Comparison of ENCODE assay signal across 7 cellular contexts in genomic region chr5:124748687-124749594, GRCh38. TPM values are rescaled to one million over a fixed set of nuclear protein-coding genes. Genes with fewer than 3 reads are reported as not detected.
DNase-seq lines count a peak whose midpoint lies in the region; ATAC-seq, FAIRE-seq and TF ChIP-seq lines count a peak whose summit lies in the region.

No MANE protein-coding gene starts in this region.

- H3K56ac ChIP-seq in IMR-90 (ENCODE audit: extremely low read depth, insufficient read depth, low read length): peak overlapping the region; percentile 90

- H3K27ac ChIP-seq in IMR-90 (ENCODE audit: insufficient read depth, low read length): peak overlapping the region; percentile 86
- H3K27ac ChIP-seq in PC-9: peak overlapping the region; percentile 49
- H3K27ac ChIP-seq in cingulate gyrus (ENCODE audit: low read depth, low read length): peak overlapping the region; percentile 94
- H3K27ac ChIP-seq in small intestine (ENCODE audit: low read depth in 1 of 2, low read length in 1 of 2): peak overlapping the region; percentile 18 to 97

- peak overlapping the region; percentile 61; the same call in 2 of the 3 replicates for H2BK15ac ChIP-seq in IMR-90 (ENCODE audit: low read depth, low read length)

- H4K91ac ChIP-seq in IMR-90 (ENCODE audit: insufficient read depth, low read depth, low read length): peak overlapping the region; percentile 57; the same call in 1 of the 2 replicates

- intact Hi-C loops in IMR-90 (cut with micrococcal nuclease): loop anchor here (2.0 to 10.0 kb wide), 10 partner anchors 234 to 803 kb away; no protein-coding TSS in a partner anchor
- intact Hi-C loops in PC-9 (cut with micrococcal nuclease; ENCODE audit: unreplicated experiment): no loop called here

- peak overlapping the region; percentile 56 for H3K18ac ChIP-seq in IMR-90 (ENCODE audit: low read depth, low read length)

- in situ Hi-C loops in IMR-90 (cut with MboI; ENCODE audit: low sequenced_read_pairs): loop anchor here (10.0 kb wide), 3 partner anchors 294 to 736 kb away; no protein-coding TSS in a partner anchor

- H2BK5ac ChIP-seq in IMR-90 (ENCODE audit: low read depth, low read length, poor library complexity, severe bottlenecking): peak overlapping the region; percentile 96

- POLR2A ChIA-PET in IMR-90 (lab: Charles Lee; ENCODE audit: unreplicated experiment) (interaction anchor here (0.5 to 1.0 kb wide), 4 partner anchors 28 to 311 kb away, joined by 3 to 16 read pairs (median 3); no protein-coding TSS in a partner anchor), PC-9 (lab: Charles Lee; ENCODE audit: unreplicated experiment) (interaction anchor here (0.6 to 0.7 kb wide), 4 partner anchors 18 to 584 kb away, joined by 3 to 16 read pairs (median 4); no protein-coding TSS in a partner anchor)

- H3F3A ChIP-seq in PC-9 (ENCODE audit: insufficient read depth, low read depth): peaks cover 6% of the 10 kb centered on the region; the same call in 1 of the 2 replicates

- peak overlapping the region; percentile 53 for H4K5ac ChIP-seq in IMR-90 (ENCODE audit: low read depth, low read length)

- DNase-seq in GM12865 (ENCODE audit: low read depth): peak; percentile 96
- peak; percentile 91 for DNase-seq in IMR-90
- DNase-seq in PC-9: peak; percentile 55 to 74
- DNase-seq in small intestine: peak; percentile 97

- no peaks in the 10 kb centered on the region for H3K9me1 ChIP-seq in IMR-90 (ENCODE audit: insufficient read depth, low read length)

- peaks cover 4 to 15% of the 10 kb centered on the region in 2 experiments; a peak in 3 of 4 replicates for H3K79me1 ChIP-seq in IMR-90 (ENCODE audit: low read depth in 1 of 2, low read length in 2 of 2)

- H2AK9ac ChIP-seq in IMR-90 (replicated peaks; ENCODE audit: low read depth, low read length, poor library complexity): peak overlapping the region; percentile 18

- TF ChIP-seq CTCF in GM12865 (IDR thresholded peaks at IDR 0.05; ENCODE audit: insufficient read depth, low read depth, low read length, missing control alignments) (no peak), IMR-90 (conservative IDR thresholded peaks at IDR 0.05; ENCODE audit: low read depth, low read length) (no peak), PC-9 (conservative IDR thresholded peaks at IDR 0.05) (no peak)

- TF ChIP-seq RAD21 in IMR-90 (IDR thresholded peaks at IDR 0.05; ENCODE audit: low read length): 0 out of 2 replicates have a peak, but pooled peaks have one; percentile 10

- H3K27me3 ChIP-seq in IMR-90 (ENCODE audit: control insufficient read depth, insufficient read depth, low read length) (no peaks in the 10 kb centered on the region), PC-9 (ENCODE audit: insufficient read depth, low read depth) (no peaks in the 10 kb centered on the region), small intestine (ENCODE audit: control insufficient read depth in 2 of 2, insufficient read depth in 2 of 2, low read length in 2 of 2) (no peaks in the 10 kb centered on the region)

- BruUV-seq in IMR-90 (replicated peaks; lab: Mats Ljungman, UMichigan) (no TSS peak), PC-9 (replicated peaks; lab: Mats Ljungman, UMichigan) (no TSS peak)

- TF ChIP-seq POLR2A in IMR-90 (IDR thresholded peaks at IDR 0.05; ENCODE audit: low read depth, low read length): no peak

- H3K14ac ChIP-seq in IMR-90 (replicated peaks; ENCODE audit: low read depth, low read length): peak overlapping the region; percentile 83

- H3K4me3 ChIP-seq in GM12865 (ENCODE audit: low read depth, low read length) (peak overlapping the region; percentile 95), IMR-90 (ENCODE audit: insufficient read depth, low read depth, low read length) (peak overlapping the region; percentile 67), PC-9 (peak overlapping the region; percentile 48; the same call in 1 of the 2 replicates), small intestine (ENCODE audit: low read depth in 1 of 2, low read length in 2 of 2) (peak overlapping the region; percentile 41 to 60)

- peak overlapping the region; percentile 82 for H3K4me2 ChIP-seq in IMR-90 (ENCODE audit: low read depth, low read length)
- peak overlapping the region; percentile 68 for H3K4me2 ChIP-seq in PC-9

- CTCF ChIA-PET in IMR-90 (lab: Yijun Ruan, JAX): interaction anchor here (0.6 to 1.5 kb wide), 6 partner anchors 42 to 1779 kb away, joined by 3 to 7 read pairs (median 4); no protein-coding TSS in a partner anchor
- CTCF ChIA-PET in PC-9 (lab: Charles Lee): interaction anchor here (0.5 kb wide), 1 partner anchor 89 kb away, joined by 3 read pairs; no protein-coding TSS in a partner anchor

- peak overlapping the region; percentile 93 for H3K9ac ChIP-seq in IMR-90 (ENCODE audit: low read depth, low read length)

- H4K20me1 ChIP-seq in IMR-90 (ENCODE audit: insufficient read depth, low read length) (no peaks in the 10 kb centered on the region), PC-9 (ENCODE audit: insufficient read depth) (no peaks in the 10 kb centered on the region)

- H3K9me3 ChIP-seq in IMR-90 (ENCODE audit: control insufficient read depth, insufficient read depth, low read length): no peaks in the 10 kb centered on the region
- H3K9me3 ChIP-seq in PC-9 (ENCODE audit: insufficient read depth, low read depth): no peaks in the 10 kb centered on the region; the same call in 1 of the 2 replicates
- H3K9me3 ChIP-seq in small intestine (ENCODE audit: control insufficient read depth, low read depth): no peaks in the 10 kb centered on the region

- H2BK20ac ChIP-seq in IMR-90 (ENCODE audit: low read depth, low read length): peak overlapping the region; percentile 27; the same call in 1 of the 2 replicates

- H3K79me2 ChIP-seq in PC-9 (ENCODE audit: low read depth): no peaks in the 10 kb centered on the region

- H3K4me1 ChIP-seq in IMR-90 (ENCODE audit: control insufficient read depth, insufficient read depth, low read length) (no peaks in the 10 kb centered on the region), PC-9 (replicated peaks; ENCODE audit: insufficient read depth) (no peaks in the 10 kb centered on the region), small intestine (ENCODE audit: control insufficient read depth in 2 of 2, insufficient read depth in 1 of 2, low read depth in 1 of 2, low read length in 1 of 2) (peaks cover 0 to 2% of the 10 kb centered on the region in 2 donors)

- H3K36me3 ChIP-seq in IMR-90 (ENCODE audit: control insufficient read depth, insufficient read depth, low read length): no peaks in the 10 kb centered on the region
- H3K36me3 ChIP-seq in PC-9 (ENCODE audit: low read depth): no peaks in the 10 kb centered on the region
- H3K36me3 ChIP-seq in small intestine (ENCODE audit: control insufficient read depth in 2 of 2, insufficient read depth in 2 of 2, low read length in 2 of 2): no peaks in the 10 kb centered on the region

- no peak overlapping the region for H2AK5ac ChIP-seq in IMR-90 (ENCODE audit: low read depth, low read length)

- H2AFZ ChIP-seq in IMR-90 (replicated peaks; ENCODE audit: low read length, poor library complexity): peak overlapping the region; percentile 85
- H2AFZ ChIP-seq in PC-9: no peak overlapping the region; the same call in 1 of the 2 replicates

- no peaks in the 10 kb centered on the region for H3K9me2 ChIP-seq in PC-9 (ENCODE audit: insufficient read depth)

- peak overlapping the region; percentile 74 for H3K4ac ChIP-seq in IMR-90 (ENCODE audit: low read depth, low read length)

- dilution Hi-C loops in IMR-90 (cut with HindIII; ENCODE audit: low sequenced_read_pairs, unreplicated experiment): no loop called here

- H2BK120ac ChIP-seq in IMR-90 (ENCODE audit: low read depth, low read length): peak overlapping the region; percentile 77

- WGBS in IMR-90 (ENCODE audit: extremely low coverage in 2 of 2, insufficient read length in 1 of 2), 2 experiments: no CpG with 5 or more reads among the region's 25 CpGs
- WGBS in small intestine, 3 donors: 3 to 6% (median 5%) methylated on average over 25 of the region's 25 CpGs

- ATAC-seq in GM21786 (IDR thresholded peaks at IDR 0.05; ENCODE audit: unreplicated experiment) (peak; percentile 90), IMR-90 (ENCODE audit: low read depth) (peak; percentile 79)

- peak overlapping the region; percentile 66 for H3K23ac ChIP-seq in IMR-90 (ENCODE audit: low read depth, low read length)

- peak overlapping the region; percentile 67 to 80 for H4K8ac ChIP-seq in IMR-90 (ENCODE audit: low read depth in 2 of 2, low read length in 2 of 2)

- FAIRE-seq in islet of Langerhans (lab: Jason Lieb, UNC): peak; percentile 98
- no peak for FAIRE-seq in small intestine (lab: Jason Lieb, UNC)

TF ChIP-seq in IMR-90, 13 proteins besides CTCF, POLR2A, EP300 and RAD21:
- TF ChIP-seq MXI1 (IDR thresholded peaks at IDR 0.05; ENCODE audit: borderline replicate concordance, low read depth, low read length): no peak
- 0 out of 2 replicates have a peak, but pooled peaks have one; percentile 41 for TF ChIP-seq MAZ (IDR thresholded peaks at IDR 0.05; ENCODE audit: borderline replicate concordance, low read depth, low read length)
- TF ChIP-seq RFX5 (IDR thresholded peaks at IDR 0.05; ENCODE audit: low read depth, low read length): no peak
- TF ChIP-seq SMC3 (IDR thresholded peaks at IDR 0.05; ENCODE audit: low read depth, low read length): no peak

RNA-seq across cellular contexts. Expression of gene ZNF608, which starts 2.5 kb away (rescaled TPM):
- total RNA-seq in IMR-90 (2012; rRNA removed) (15.1 and 16.4 TPM in 2 replicates), PC-9 (2021) (2.8 and 5.5 TPM in 2 replicates)
- polyA plus RNA-seq in IMR-90 (2012; rRNA removed) (9.8 TPM in 2 replicates), small intestine (10 to 100 TPM in 2 of 3 donors, 1 to 10 TPM in 1; 5.7 to 13.7 (median 11.6) TPM)
- 2.7 and 5.9 TPM in 2 replicates for polyA plus RNA-seq in IMR-90 (2012; cell fraction: cytosol; rRNA removed)
- 10.3 and 27.2 TPM in 2 replicates for polyA plus RNA-seq in IMR-90 (2012; cell fraction: nucleus; rRNA removed; ENCODE audit: low replicate concordance)

Comparison
In these comparisons a context has a peak if more than half of its experiments do, and no peak if none do; other contexts are left out.
1. Peak in every context shown above with its lines: DNase-seq, ATAC-seq, H3K4me3 ChIP-seq and H3K27ac ChIP-seq.